In genomic region chr13:98141938-98142426, GRCh38 we compare ENCODE assay signal across 1 cellular context.
TF ChIP-seq lines count a peak whose summit lies in the region.

No MANE protein-coding gene starts in this region.

TF ChIP-seq in HepG2, 621 proteins besides CTCF, POLR2A, EP300 and RAD21 (continues in another document):
- TF ChIP-seq ZHX1 (CRISPR knock-in tag; IDR thresholded peaks at IDR 0.05; ENCODE audit: low read depth) (0 out of 2 replicates have a peak, but pooled peaks have one; percentile 0), SMAD1 (CRISPR knock-in tag; IDR thresholded peaks at IDR 0.05; ENCODE audit: borderline replicate concordance, low read depth) (no peak), ZNF615 (CRISPR knock-in tag; IDR thresholded peaks at IDR 0.05; ENCODE audit: borderline replicate concordance) (no peak; the same call in 1 of the 2 replicates), ZNF460 (CRISPR knock-in tag; IDR thresholded peaks at IDR 0.05; ENCODE audit: borderline replicate concordance) (no peak), ZKSCAN8 (CRISPR knock-in tag; IDR thresholded peaks at IDR 0.05; ENCODE audit: borderline replicate concordance) (no peak), KMT2A (CRISPR knock-in tag; IDR thresholded peaks at IDR 0.05) (no peak), ZNF549 (CRISPR knock-in tag; IDR thresholded peaks at IDR 0.05) (no peak), MYNN (CRISPR knock-in tag; IDR thresholded peaks at IDR 0.05; ENCODE audit: low read depth) (0 out of 2 replicates have a peak, but pooled peaks have one; percentile 4), FOXM1 (CRISPR knock-in tag; IDR thresholded peaks at IDR 0.05) (no peak), MATR3 (CRISPR knock-in tag; IDR thresholded peaks at IDR 0.05) (no peak), TMF1 (CRISPR knock-in tag; IDR thresholded peaks at IDR 0.05; ENCODE audit: low read depth) (no peak), RARA (CRISPR knock-in tag; IDR thresholded peaks at IDR 0.05) (no peak), FOXC1 (CRISPR knock-in tag; IDR thresholded peaks at IDR 0.05; ENCODE audit: borderline replicate concordance) (no peak), ZNF746 (CRISPR knock-in tag; IDR thresholded peaks at IDR 0.05) (peak; percentile 15; the same call in 1 of the 2 replicates), ZNF468 (CRISPR knock-in tag; IDR thresholded peaks at IDR 0.05) (no peak), ZNF543 (CRISPR knock-in tag; IDR thresholded peaks at IDR 0.05) (no peak), ZNF251 (CRISPR knock-in tag; IDR thresholded peaks at IDR 0.05) (0 out of 2 replicates have a peak, but pooled peaks have one; percentile 80), HNF4G (IDR thresholded peaks at IDR 0.05; ENCODE audit: borderline replicate concordance, low read depth, low read length) (no peak), HNF4G (CRISPR knock-in tag; IDR thresholded peaks at IDR 0.05; ENCODE audit: borderline replicate concordance, low read depth) (no peak), ZNF597 (CRISPR knock-in tag; IDR thresholded peaks at IDR 0.05) (no peak), ZSCAN9 (CRISPR knock-in tag; IDR thresholded peaks at IDR 0.05; ENCODE audit: borderline replicate concordance) (no peak), ZNF672 (CRISPR knock-in tag; IDR thresholded peaks at IDR 0.05) (no peak), ZNF816 (CRISPR knock-in tag; IDR thresholded peaks at IDR 0.05; ENCODE audit: borderline replicate concordance) (0 out of 2 replicates have a peak, but pooled peaks have one; percentile 16), MLLT10 (CRISPR knock-in tag; IDR thresholded peaks at IDR 0.05) (no peak), ZNF850 (CRISPR knock-in tag; conservative IDR thresholded peaks at IDR 0.05) (no peak), RFX3 (CRISPR knock-in tag; IDR thresholded peaks at IDR 0.05) (no peak), SRSF1 (optimal IDR thresholded peaks at IDR 0.05; ENCODE audit: low read depth, low read length) (no peak), U2AF1 (optimal IDR thresholded peaks at IDR 0.05; ENCODE audit: low read depth, low read length) (peak; percentile 43)
- TF ChIP-seq, protein P1, sequence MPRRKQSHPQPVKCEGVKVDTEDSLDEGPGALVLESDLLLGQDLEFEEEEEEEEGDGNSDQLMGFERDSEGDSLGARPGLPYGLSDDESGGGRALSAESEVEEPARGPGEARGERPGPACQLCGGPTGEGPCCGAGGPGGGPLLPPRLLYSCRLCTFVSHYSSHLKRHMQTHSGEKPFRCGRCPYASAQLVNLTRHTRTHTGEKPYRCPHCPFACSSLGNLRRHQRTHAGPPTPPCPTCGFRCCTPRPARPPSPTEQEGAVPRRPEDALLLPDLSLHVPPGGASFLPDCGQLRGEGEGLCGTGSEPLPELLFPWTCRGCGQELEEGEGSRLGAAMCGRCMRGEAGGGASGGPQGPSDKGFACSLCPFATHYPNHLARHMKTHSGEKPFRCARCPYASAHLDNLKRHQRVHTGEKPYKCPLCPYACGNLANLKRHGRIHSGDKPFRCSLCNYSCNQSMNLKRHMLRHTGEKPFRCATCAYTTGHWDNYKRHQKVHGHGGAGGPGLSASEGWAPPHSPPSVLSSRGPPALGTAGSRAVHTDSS (CRISPR knock-in tag; conservative IDR thresholded peaks at IDR 0.05), result no peak
- TF ChIP-seq, protein P2, sequence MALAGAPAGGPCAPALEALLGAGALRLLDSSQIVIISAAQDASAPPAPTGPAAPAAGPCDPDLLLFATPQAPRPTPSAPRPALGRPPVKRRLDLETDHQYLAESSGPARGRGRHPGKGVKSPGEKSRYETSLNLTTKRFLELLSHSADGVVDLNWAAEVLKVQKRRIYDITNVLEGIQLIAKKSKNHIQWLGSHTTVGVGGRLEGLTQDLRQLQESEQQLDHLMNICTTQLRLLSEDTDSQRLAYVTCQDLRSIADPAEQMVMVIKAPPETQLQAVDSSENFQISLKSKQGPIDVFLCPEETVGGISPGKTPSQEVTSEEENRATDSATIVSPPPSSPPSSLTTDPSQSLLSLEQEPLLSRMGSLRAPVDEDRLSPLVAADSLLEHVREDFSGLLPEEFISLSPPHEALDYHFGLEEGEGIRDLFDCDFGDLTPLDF (CRISPR knock-in tag; IDR thresholded peaks at IDR 0.05), result no peak
- TF ChIP-seq, protein P3, sequence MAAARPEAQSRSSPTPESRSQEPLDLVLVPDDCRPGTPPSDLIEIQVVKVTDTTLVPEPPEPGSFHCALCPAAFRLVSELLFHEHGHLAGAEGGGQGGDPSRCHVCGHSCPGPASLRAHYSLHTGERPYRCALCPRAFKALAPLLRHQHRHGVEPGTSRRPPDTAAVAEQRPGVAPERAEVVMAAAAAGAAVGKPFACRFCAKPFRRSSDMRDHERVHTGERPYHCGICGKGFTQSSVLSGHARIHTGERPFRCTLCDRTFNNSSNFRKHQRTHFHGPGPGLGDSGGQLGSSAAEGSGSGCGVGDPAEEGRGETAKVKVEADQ (CRISPR knock-in tag; IDR thresholded peaks at IDR 0.05; ENCODE audit: borderline replicate concordance), result no peak
- TF ChIP-seq, protein P4, sequence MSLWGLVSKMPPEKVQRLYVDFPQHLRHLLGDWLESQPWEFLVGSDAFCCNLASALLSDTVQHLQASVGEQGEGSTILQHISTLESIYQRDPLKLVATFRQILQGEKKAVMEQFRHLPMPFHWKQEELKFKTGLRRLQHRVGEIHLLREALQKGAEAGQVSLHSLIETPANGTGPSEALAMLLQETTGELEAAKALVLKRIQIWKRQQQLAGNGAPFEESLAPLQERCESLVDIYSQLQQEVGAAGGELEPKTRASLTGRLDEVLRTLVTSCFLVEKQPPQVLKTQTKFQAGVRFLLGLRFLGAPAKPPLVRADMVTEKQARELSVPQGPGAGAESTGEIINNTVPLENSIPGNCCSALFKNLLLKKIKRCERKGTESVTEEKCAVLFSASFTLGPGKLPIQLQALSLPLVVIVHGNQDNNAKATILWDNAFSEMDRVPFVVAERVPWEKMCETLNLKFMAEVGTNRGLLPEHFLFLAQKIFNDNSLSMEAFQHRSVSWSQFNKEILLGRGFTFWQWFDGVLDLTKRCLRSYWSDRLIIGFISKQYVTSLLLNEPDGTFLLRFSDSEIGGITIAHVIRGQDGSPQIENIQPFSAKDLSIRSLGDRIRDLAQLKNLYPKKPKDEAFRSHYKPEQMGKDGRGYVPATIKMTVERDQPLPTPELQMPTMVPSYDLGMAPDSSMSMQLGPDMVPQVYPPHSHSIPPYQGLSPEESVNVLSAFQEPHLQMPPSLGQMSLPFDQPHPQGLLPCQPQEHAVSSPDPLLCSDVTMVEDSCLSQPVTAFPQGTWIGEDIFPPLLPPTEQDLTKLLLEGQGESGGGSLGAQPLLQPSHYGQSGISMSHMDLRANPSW (CRISPR knock-in tag; IDR thresholded peaks at IDR 0.05; ENCODE audit: borderline replicate concordance), result no peak
- TF ChIP-seq, protein P5, sequence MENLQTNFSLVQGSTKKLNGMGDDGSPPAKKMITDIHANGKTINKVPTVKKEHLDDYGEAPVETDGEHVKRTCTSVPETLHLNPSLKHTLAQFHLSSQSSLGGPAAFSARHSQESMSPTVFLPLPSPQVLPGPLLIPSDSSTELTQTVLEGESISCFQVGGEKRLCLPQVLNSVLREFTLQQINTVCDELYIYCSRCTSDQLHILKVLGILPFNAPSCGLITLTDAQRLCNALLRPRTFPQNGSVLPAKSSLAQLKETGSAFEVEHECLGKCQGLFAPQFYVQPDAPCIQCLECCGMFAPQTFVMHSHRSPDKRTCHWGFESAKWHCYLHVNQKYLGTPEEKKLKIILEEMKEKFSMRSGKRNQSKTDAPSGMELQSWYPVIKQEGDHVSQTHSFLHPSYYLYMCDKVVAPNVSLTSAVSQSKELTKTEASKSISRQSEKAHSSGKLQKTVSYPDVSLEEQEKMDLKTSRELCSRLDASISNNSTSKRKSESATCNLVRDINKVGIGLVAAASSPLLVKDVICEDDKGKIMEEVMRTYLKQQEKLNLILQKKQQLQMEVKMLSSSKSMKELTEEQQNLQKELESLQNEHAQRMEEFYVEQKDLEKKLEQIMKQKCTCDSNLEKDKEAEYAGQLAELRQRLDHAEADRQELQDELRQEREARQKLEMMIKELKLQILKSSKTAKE (CRISPR knock-in tag; IDR thresholded peaks at IDR 0.05; ENCODE audit: borderline replicate concordance), result no peak
- TF ChIP-seq, protein P6, sequence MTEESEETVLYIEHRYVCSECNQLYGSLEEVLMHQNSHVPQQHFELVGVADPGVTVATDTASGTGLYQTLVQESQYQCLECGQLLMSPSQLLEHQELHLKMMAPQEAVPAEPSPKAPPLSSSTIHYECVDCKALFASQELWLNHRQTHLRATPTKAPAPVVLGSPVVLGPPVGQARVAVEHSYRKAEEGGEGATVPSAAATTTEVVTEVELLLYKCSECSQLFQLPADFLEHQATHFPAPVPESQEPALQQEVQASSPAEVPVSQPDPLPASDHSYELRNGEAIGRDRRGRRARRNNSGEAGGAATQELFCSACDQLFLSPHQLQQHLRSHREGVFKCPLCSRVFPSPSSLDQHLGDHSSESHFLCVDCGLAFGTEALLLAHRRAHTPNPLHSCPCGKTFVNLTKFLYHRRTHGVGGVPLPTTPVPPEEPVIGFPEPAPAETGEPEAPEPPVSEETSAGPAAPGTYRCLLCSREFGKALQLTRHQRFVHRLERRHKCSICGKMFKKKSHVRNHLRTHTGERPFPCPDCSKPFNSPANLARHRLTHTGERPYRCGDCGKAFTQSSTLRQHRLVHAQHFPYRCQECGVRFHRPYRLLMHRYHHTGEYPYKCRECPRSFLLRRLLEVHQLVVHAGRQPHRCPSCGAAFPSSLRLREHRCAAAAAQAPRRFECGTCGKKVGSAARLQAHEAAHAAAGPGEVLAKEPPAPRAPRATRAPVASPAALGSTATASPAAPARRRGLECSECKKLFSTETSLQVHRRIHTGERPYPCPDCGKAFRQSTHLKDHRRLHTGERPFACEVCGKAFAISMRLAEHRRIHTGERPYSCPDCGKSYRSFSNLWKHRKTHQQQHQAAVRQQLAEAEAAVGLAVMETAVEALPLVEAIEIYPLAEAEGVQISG (CRISPR knock-in tag; IDR thresholded peaks at IDR 0.05), result peak; percentile 15; the same call in 1 of the 2 replicates
- TF ChIP-seq, protein P7, sequence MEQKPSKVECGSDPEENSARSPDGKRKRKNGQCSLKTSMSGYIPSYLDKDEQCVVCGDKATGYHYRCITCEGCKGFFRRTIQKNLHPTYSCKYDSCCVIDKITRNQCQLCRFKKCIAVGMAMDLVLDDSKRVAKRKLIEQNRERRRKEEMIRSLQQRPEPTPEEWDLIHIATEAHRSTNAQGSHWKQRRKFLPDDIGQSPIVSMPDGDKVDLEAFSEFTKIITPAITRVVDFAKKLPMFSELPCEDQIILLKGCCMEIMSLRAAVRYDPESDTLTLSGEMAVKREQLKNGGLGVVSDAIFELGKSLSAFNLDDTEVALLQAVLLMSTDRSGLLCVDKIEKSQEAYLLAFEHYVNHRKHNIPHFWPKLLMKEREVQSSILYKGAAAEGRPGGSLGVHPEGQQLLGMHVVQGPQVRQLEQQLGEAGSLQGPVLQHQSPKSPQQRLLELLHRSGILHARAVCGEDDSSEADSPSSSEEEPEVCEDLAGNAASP (CRISPR knock-in tag; IDR thresholded peaks at IDR 0.05; ENCODE audit: borderline replicate concordance), result 0 out of 2 replicates have a peak, but pooled peaks have one; percentile 7
- TF ChIP-seq, protein P8, sequence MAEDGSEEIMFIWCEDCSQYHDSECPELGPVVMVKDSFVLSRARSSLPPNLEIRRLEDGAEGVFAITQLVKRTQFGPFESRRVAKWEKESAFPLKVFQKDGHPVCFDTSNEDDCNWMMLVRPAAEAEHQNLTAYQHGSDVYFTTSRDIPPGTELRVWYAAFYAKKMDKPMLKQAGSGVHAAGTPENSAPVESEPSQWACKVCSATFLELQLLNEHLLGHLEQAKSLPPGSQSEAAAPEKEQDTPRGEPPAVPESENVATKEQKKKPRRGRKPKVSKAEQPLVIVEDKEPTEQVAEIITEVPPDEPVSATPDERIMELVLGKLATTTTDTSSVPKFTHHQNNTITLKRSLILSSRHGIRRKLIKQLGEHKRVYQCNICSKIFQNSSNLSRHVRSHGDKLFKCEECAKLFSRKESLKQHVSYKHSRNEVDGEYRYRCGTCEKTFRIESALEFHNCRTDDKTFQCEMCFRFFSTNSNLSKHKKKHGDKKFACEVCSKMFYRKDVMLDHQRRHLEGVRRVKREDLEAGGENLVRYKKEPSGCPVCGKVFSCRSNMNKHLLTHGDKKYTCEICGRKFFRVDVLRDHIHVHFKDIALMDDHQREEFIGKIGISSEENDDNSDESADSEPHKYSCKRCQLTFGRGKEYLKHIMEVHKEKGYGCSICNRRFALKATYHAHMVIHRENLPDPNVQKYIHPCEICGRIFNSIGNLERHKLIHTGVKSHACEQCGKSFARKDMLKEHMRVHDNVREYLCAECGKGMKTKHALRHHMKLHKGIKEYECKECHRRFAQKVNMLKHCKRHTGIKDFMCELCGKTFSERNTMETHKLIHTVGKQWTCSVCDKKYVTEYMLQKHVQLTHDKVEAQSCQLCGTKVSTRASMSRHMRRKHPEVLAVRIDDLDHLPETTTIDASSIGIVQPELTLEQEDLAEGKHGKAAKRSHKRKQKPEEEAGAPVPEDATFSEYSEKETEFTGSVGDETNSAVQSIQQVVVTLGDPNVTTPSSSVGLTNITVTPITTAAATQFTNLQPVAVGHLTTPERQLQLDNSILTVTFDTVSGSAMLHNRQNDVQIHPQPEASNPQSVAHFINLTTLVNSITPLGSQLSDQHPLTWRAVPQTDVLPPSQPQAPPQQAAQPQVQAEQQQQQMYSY (CRISPR knock-in tag; IDR thresholded peaks at IDR 0.05), result no peak
